1 cellular context compared by ENCODE assay signal in genomic region chr11:57546869-57547518, GRCh38.
TF ChIP-seq lines count a peak whose summit lies in the region.

No MANE protein-coding gene starts in this region.

TF ChIP-seq in SK-N-SH treated with all-trans-retinoic acid at 6 μM for 48 hours, 23 proteins besides CTCF, POLR2A, EP300 and RAD21 (continued from another document):
- TF ChIP-seq ZFP30 (CRISPR knock-in tag; IDR thresholded peaks at IDR 0.05) (no peak), BACH2 (CRISPR knock-in tag; IDR thresholded peaks at IDR 0.05; ENCODE audit: borderline replicate concordance) (no peak), SNAI2 (CRISPR knock-in tag; IDR thresholded peaks at IDR 0.05) (no peak)
